Comparison of ENCODE assay signal across 1 cellular context in genomic region chr18:33210575-33211189, GRCh38.
TF ChIP-seq lines count a peak whose summit lies in the region.

No MANE protein-coding gene starts in this region.

TF ChIP-seq in WTC11, 78 proteins besides CTCF, POLR2A, EP300 and RAD21 (continued from another document):
- TF ChIP-seq ZBTB43 (CRISPR knock-in tag; IDR thresholded peaks at IDR 0.05): no peak
- no peak for TF ChIP-seq RORB (CRISPR knock-in tag; IDR thresholded peaks at IDR 0.05)
- no peak for TF ChIP-seq USF1 (CRISPR knock-in tag; IDR thresholded peaks at IDR 0.05)
